ENCODE assay signal across 26 cellular contexts in the genomic region with DNA sequence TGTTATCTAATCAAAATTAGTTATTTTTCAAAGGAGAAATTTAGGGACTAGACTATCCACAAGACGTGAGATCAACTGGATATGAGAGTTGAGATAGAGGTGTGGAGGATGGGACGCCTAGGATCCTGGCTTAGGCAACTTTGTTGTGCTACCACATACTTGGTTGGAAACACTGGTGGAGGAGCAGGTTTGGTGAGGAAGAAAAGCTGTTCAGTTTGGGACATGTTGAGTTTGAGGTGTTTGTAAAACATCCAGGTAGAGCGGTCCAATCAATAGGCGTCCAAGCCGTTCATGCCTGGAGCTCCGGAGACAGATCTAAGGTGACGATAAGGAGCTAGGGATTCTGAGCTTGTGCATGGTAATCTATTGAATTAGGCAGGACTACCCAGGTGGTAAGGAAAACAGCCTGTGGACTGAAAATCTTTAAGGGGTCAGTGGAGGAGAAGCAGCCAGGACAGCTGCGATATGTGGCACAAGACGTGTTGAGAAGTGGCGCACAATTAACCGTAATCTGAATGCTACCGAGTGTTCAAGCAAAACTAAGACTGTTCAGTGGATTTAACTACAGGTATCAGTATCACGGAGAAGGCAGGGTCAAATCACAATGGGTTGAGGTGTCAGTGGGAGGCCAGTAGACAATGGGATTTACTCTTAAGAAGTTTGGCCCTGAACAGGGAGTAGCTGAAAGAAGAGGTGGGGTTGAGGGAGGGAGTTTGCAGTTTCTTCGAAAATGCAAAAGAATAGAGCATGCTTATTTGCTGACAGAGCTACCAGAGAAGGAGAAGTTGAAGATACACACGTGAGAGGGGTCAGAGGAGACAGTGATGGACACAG. TPM values are rescaled to one million over a fixed set of nuclear protein-coding genes. Genes with fewer than 3 reads are reported as not detected.
DNase-seq lines count a peak whose midpoint lies in the region; ATAC-seq and TF ChIP-seq lines count a peak whose summit lies in the region.
"Had no signal": no experiment of that assay in that cellular context is flagged by ENCODE, and none has a peak within 500 bp of the region (broad histone marks: within the 10 kb centered on the region; RNA-seq: fewer than 3 reads in every experiment).

No MANE protein-coding gene starts in this region.

- no peak overlapping the region for H3K4me3 Mint-ChIP-seq in activated naive CD4-positive, alpha-beta T cell treated with anti-CD3 and anti-CD28 coated beads, Interleukin-2, amount 50 U/mL, for 24 hours
- no peak overlapping the region for H3K4me3 Mint-ChIP-seq in activated naive CD4-positive, alpha-beta T cell treated with anti-CD3 and anti-CD28 coated beads, Interleukin-2, amount 10 ng/mL, durations not matched to agents 7 days and 5 days
- H3K4me3 Mint-ChIP-seq in nephron progenitor cell: no peak overlapping the region
- H3K4me3 Mint-ChIP-seq: CD8-positive, alpha-beta memory T cell had no signal

- no peaks in the 10 kb centered on the region for H3K27me3 ChIP-seq in A673 (replicated peaks; ENCODE audit: insufficient read depth, low read depth, low read length, poor library complexity)
- H3K27me3 ChIP-seq: BLaER1 treated with 17β-estradiol and CSF1 and Interleukin-3, amounts not matched to agents 10 nM and 100 nM had no signal

- H3K27me3 Mint-ChIP-seq in activated naive CD4-positive, alpha-beta T cell treated with anti-CD3 and anti-CD28 coated beads, Interleukin-2, amount 50 U/mL, for 24 hours: peaks cover 3% of the 10 kb centered on the region
- H3K27me3 Mint-ChIP-seq in activated naive CD4-positive, alpha-beta T cell treated with anti-CD3 and anti-CD28 coated beads, Interleukin-2, amount 10 ng/mL, durations not matched to agents 7 days and 5 days: peaks cover 30% of the 10 kb centered on the region
- peaks cover 41% of the 10 kb centered on the region for H3K27me3 Mint-ChIP-seq in nephron progenitor cell (ENCODE audit: low read depth, poor library complexity)

- H3K4me1 Mint-ChIP-seq in activated naive CD4-positive, alpha-beta T cell treated with anti-CD3 and anti-CD28 coated beads, Interleukin-2, amount 50 U/mL, for 24 hours: no peaks in the 10 kb centered on the region
- no peaks in the 10 kb centered on the region for H3K4me1 Mint-ChIP-seq in activated naive CD4-positive, alpha-beta T cell treated with anti-CD3 and anti-CD28 coated beads, Interleukin-2, amount 10 ng/mL, durations not matched to agents 7 days and 5 days
- no peaks in the 10 kb centered on the region for H3K4me1 Mint-ChIP-seq in nephron progenitor cell
- H3K4me1 Mint-ChIP-seq: CD8-positive, alpha-beta memory T cell had no signal

- H3K4me3 ChIP-seq in A673 (ENCODE audit: low read depth, low read length, poor library complexity, severe bottlenecking): no peak overlapping the region
- H3K4me3 ChIP-seq: BLaER1 treated with 17β-estradiol and CSF1 and Interleukin-3, amounts not matched to agents 10 nM and 100 nM; PC-9; SK-N-MC had no signal

- no peaks in the 10 kb centered on the region for H3K9me3 Mint-ChIP-seq in activated naive CD4-positive, alpha-beta T cell treated with anti-CD3 and anti-CD28 coated beads, Interleukin-2, amount 50 U/mL, for 24 hours
- no peaks in the 10 kb centered on the region for H3K9me3 Mint-ChIP-seq in activated naive CD4-positive, alpha-beta T cell treated with anti-CD3 and anti-CD28 coated beads, Interleukin-2, amount 10 ng/mL, durations not matched to agents 7 days and 5 days
- peaks cover 32% of the 10 kb centered on the region for H3K9me3 Mint-ChIP-seq in nephron progenitor cell

- POLR2A ChIA-PET in A673 (lab: Charles Lee; ENCODE audit: low non-redundant PET): no interaction called here

- no peak overlapping the region for H3K27ac ChIP-seq in A673 (ENCODE audit: low read depth, low read length, poor library complexity, severe bottlenecking)
- H3K27ac ChIP-seq in caudate nucleus (ENCODE audit: low read depth, low read length): no peak overlapping the region
- H3K27ac ChIP-seq: 22Rv1; BLaER1 treated with 17β-estradiol and CSF1 and Interleukin-3, amounts not matched to agents 10 nM and 100 nM; PC-9; SK-N-MC had no signal

- no peak for DNase-seq in activated naive CD4-positive, alpha-beta T cell treated with anti-CD3 and anti-CD28 coated beads, Interleukin-2, amount 10 ng/mL, durations not matched to agents 7 days and 5 days
- DNase-seq in nephron progenitor cell (no peak), A673 (ENCODE audit: low spot score) (no peak), NCI-H748 treated with DMSO at 0.1 percent for 48 hours (lab: John Stamatoyannopoulos, UW) (no peak), posterior cingulate gyrus (no peak), caudate nucleus (lab: John Stamatoyannopoulos, UW) (no peak)
- DNase-seq: CD8-positive, alpha-beta memory T cell; DMS53; GF-D8; Karpas-422; MV-4-11; NCI-H1694 treated with DMSO at 0.1 percent for 48 hours; NCI-H2081 treated with DMSO at 0.1 percent for 48 hours; NCI-H2171 treated with DMSO at 0.1 percent for 48 hours; NCI-H446; NCI-H69; PC-9; RPMI8226; SHP77 had no signal

- TF ChIP-seq CTCF in nephron progenitor cell (IDR thresholded peaks at IDR 0.05) (no peak), A673 (conservative IDR thresholded peaks at IDR 0.05; ENCODE audit: low read depth, low read length) (no peak)

- H3K9me3 ChIP-seq in A673 (ENCODE audit: low read depth, low read length, poor library complexity, severe bottlenecking): peaks cover 7% of the 10 kb centered on the region

- ATAC-seq in esophagus mucosa: peak; percentile 51

- peak overlapping the region; percentile 11 for H3K27ac Mint-ChIP-seq in activated naive CD4-positive, alpha-beta T cell treated with anti-CD3 and anti-CD28 coated beads, Interleukin-2, amount 50 U/mL, for 24 hours
- H3K27ac Mint-ChIP-seq in activated naive CD4-positive, alpha-beta T cell treated with anti-CD3 and anti-CD28 coated beads, Interleukin-2, amount 10 ng/mL, durations not matched to agents 7 days and 5 days: no peak overlapping the region
- peak overlapping the region; percentile 46 for H3K27ac Mint-ChIP-seq in nephron progenitor cell

- no peaks in the 10 kb centered on the region for H3K36me3 Mint-ChIP-seq in activated naive CD4-positive, alpha-beta T cell treated with anti-CD3 and anti-CD28 coated beads, Interleukin-2, amount 50 U/mL, for 24 hours
- no peaks in the 10 kb centered on the region for H3K36me3 Mint-ChIP-seq in activated naive CD4-positive, alpha-beta T cell treated with anti-CD3 and anti-CD28 coated beads, Interleukin-2, amount 10 ng/mL, durations not matched to agents 7 days and 5 days
- H3K36me3 Mint-ChIP-seq in nephron progenitor cell (ENCODE audit: low read depth): peaks cover 9% of the 10 kb centered on the region

- no peaks in the 10 kb centered on the region for H3K4me1 ChIP-seq in A673 (ENCODE audit: insufficient read depth, low read length, poor library complexity, severe bottlenecking)

- CTCF ChIA-PET in activated naive CD4-positive, alpha-beta T cell treated with anti-CD3 and anti-CD28 coated beads, Interleukin-2, amount 10 ng/mL, durations not matched to agents 7 days and 5 days (lab: Charles Lee): interaction anchor here (1.6 kb wide), 1 partner anchor 21 kb away, joined by 3 read pairs; no protein-coding TSS in a partner anchor
- CTCF ChIA-PET in A673 (lab: Charles Lee): no interaction called here

- intact Hi-C loops in A673 (cut with micrococcal nuclease; ENCODE audit: unreplicated experiment) (no loop called here), posterior cingulate gyrus (cut with DNase I) (no loop called here)

- no TSS peak for BruUV-seq in A673 (replicated peaks; lab: Mats Ljungman, UMichigan)

- H3K36me3 ChIP-seq in A673 (ENCODE audit: insufficient read depth, low read length, poor library complexity, severe bottlenecking): no peaks in the 10 kb centered on the region

RNA-seq across cellular contexts. Expression of gene TRPV6, which starts 16.1 kb away (rescaled TPM):
- 0.68 TPM for total RNA-seq in esophagus mucosa
- not detected in 2 replicates for total RNA-seq in A673 (2021)
- total RNA-seq: CD8-positive, alpha-beta memory T cell; M059J had no signal

RNA-seq across cellular contexts. Expression of gene TRPV5, which starts 31.9 kb away (rescaled TPM):
- total RNA-seq in esophagus mucosa (not detected), A673 (2021) (not detected in 2 replicates)
- total RNA-seq: CD8-positive, alpha-beta memory T cell; H1; M059J; PC-9 had no signal

RNA-seq across cellular contexts. Expression of gene LLCFC1, which starts 37.6 kb away (rescaled TPM):
- total RNA-seq in esophagus mucosa: not detected
- total RNA-seq in A673 (2021): not detected in 2 replicates
- total RNA-seq: CD8-positive, alpha-beta memory T cell; H1; M059J; PC-9 had no signal

RNA-seq across cellular contexts. Expression of gene EPHB6, which starts 46.8 kb away (rescaled TPM):
- total RNA-seq in esophagus mucosa (18.1 TPM), A673 (2021) (0.22 and 0.49 TPM in 2 replicates)
- total RNA-seq: M059J had no signal
